14 cellular contexts compared by ENCODE assay signal in genomic region chr15:100310511-100310910, GRCh38.
"Had no signal": no experiment of that assay in that cellular context is flagged by ENCODE, and none has a peak within 500 bp of the region (broad histone marks: within the 10 kb centered on the region; RNA-seq: fewer than 3 reads in every experiment).

No MANE protein-coding gene starts in this region.

- H3K4me3 Mint-ChIP-seq: activated CD4-positive, alpha-beta T cell treated with anti-CD3 and anti-CD28 coated beads, Interleukin-2, amount 10 ng/mL, durations not matched to agents 7 days and 5 days; activated T-cell treated with anti-CD3 and anti-CD28 coated beads, Interleukin-2, amount 50 U/mL, for 72 hours; immature natural killer cell; stimulated activated naive B cell treated with anti-CD40 and anti-IgM and Interleukin-4, amounts not matched to agents 10 μg/mL and 1 μg/mL and 100 μg/mL, for 72 hours had no signal

- H3K4me3 ChIP-seq: colonic mucosa, tibial nerve had no signal

- H3K9me3 Mint-ChIP-seq: activated CD4-positive, alpha-beta T cell treated with anti-CD3 and anti-CD28 coated beads, Interleukin-2, amount 10 ng/mL, durations not matched to agents 7 days and 5 days; activated naive CD4-positive, alpha-beta T cell treated with anti-CD3 and anti-CD28 coated beads, Interleukin-2, amount 50 U/mL, for 72 hours; immature natural killer cell; stimulated activated naive B cell treated with anti-CD40 and anti-IgM and Interleukin-4, amounts not matched to agents 10 μg/mL and 1 μg/mL and 100 μg/mL, for 72 hours had no signal

- H3K27me3 Mint-ChIP-seq: activated CD4-positive, alpha-beta T cell treated with anti-CD3 and anti-CD28 coated beads, Interleukin-2, amount 10 ng/mL, durations not matched to agents 7 days and 5 days had no signal

- H3K4me1 ChIP-seq: colonic mucosa, foreskin keratinocyte, parathyroid adenoma had no signal

- H3K27ac Mint-ChIP-seq: activated CD4-positive, alpha-beta T cell treated with anti-CD3 and anti-CD28 coated beads, Interleukin-2, amount 10 ng/mL, durations not matched to agents 7 days and 5 days; activated naive CD4-positive, alpha-beta T cell treated with anti-CD3 and anti-CD28 coated beads, Interleukin-2, amount 50 U/mL, for 72 hours; activated T-cell treated with anti-CD3 and anti-CD28 coated beads, Interleukin-2, amount 50 U/mL, for 72 hours; immature natural killer cell; stimulated activated naive B cell treated with anti-CD40 and anti-IgM and Interleukin-4, amounts not matched to agents 10 μg/mL and 1 μg/mL and 100 μg/mL, for 72 hours had no signal

- H3K27me3 ChIP-seq: colonic mucosa, tibial nerve had no signal

- H3K27ac ChIP-seq: colonic mucosa, foreskin keratinocyte, parathyroid adenoma, tibial nerve had no signal

- H3K36me3 ChIP-seq: colonic mucosa, tibial nerve had no signal

- H3K36me3 Mint-ChIP-seq: immature natural killer cell; stimulated activated naive B cell treated with anti-CD40 and anti-IgM and Interleukin-4, amounts not matched to agents 10 μg/mL and 1 μg/mL and 100 μg/mL, for 72 hours had no signal

- ATAC-seq: activated naive CD4-positive, alpha-beta T cell treated with anti-CD3 and anti-CD28 coated beads, Interleukin-2, amount 50 U/mL, for 72 hours; activated T-cell treated with anti-CD3 and anti-CD28 coated beads, Interleukin-2, amount 50 U/mL, for 72 hours; foreskin keratinocyte; stimulated activated naive B cell treated with anti-CD40 and anti-IgM and Interleukin-4, amounts not matched to agents 10 μg/mL and 1 μg/mL and 100 μg/mL, for 72 hours had no signal

- H3K4me1 Mint-ChIP-seq: activated CD4-positive, alpha-beta T cell treated with anti-CD3 and anti-CD28 coated beads, Interleukin-2, amount 10 ng/mL, durations not matched to agents 7 days and 5 days; immature natural killer cell; stimulated activated naive B cell treated with anti-CD40 and anti-IgM and Interleukin-4, amounts not matched to agents 10 μg/mL and 1 μg/mL and 100 μg/mL, for 72 hours had no signal

- H3K9me3 ChIP-seq: colonic mucosa had no signal

- DNase-seq: activated CD4-positive, alpha-beta T cell treated with anti-CD3 and anti-CD28 coated beads, Interleukin-2, amount 10 ng/mL, durations not matched to agents 7 days and 5 days; activated CD8-positive, alpha-beta memory T cell treated with anti-CD3 and anti-CD28 coated beads, Interleukin-2, amount 50 U/mL, for 48 hours; activated gamma-delta T cell; activated T-cell treated with anti-CD3 and anti-CD28 coated beads, Interleukin-2, amount 50 U/mL, for 72 hours; central memory CD4-positive, alpha-beta T cell; colonic mucosa; immature natural killer cell; left cardiac atrium; stimulated activated CD4-positive, alpha-beta T cell treated with anti-CD3 and anti-CD28 coated beads, Interleukin-4, amount 100 ng/mL, for 1 hour; stimulated activated naive B cell treated with anti-CD40 and anti-IgM and Interleukin-4, amounts not matched to agents 10 μg/mL and 1 μg/mL and 100 μg/mL, for 72 hours had no signal
